17 cellular contexts compared by ENCODE assay signal in genomic region chr13:110070046-110070445, GRCh38.
DNase-seq lines count a peak whose midpoint lies in the region; ATAC-seq and TF ChIP-seq lines count a peak whose summit lies in the region.
"Had no signal": no experiment of that assay in that cellular context is flagged by ENCODE, and none has a peak within 500 bp of the region (broad histone marks: within the 10 kb centered on the region; RNA-seq: fewer than 3 reads in every experiment).

No MANE protein-coding gene starts in this region.

- no peak overlapping the region for H2AK5ac ChIP-seq in mesenchymal stem cell (ENCODE audit: low read length, severe bottlenecking)

- H4K91ac ChIP-seq in mesenchymal stem cell (ENCODE audit: low read length), result no peak overlapping the region

- no peak overlapping the region for H3K27ac Mint-ChIP-seq in GM23338
- no peak overlapping the region for H3K27ac Mint-ChIP-seq in endodermal cell
- no peak overlapping the region for H3K27ac Mint-ChIP-seq in activated naive CD4-positive, alpha-beta T cell treated with anti-CD3 and anti-CD28 coated beads, Interleukin-2, amount 10 ng/mL, durations not matched to agents 7 days and 5 days
- H3K27ac Mint-ChIP-seq: CD4-positive, alpha-beta T cell; H9 had no signal

- H3K18ac ChIP-seq in mesenchymal stem cell (ENCODE audit: low read depth in 1 of 2, low read length in 2 of 2), result no peak overlapping the region

- H3K9me3 Mint-ChIP-seq in GM23338, result no peaks in the 10 kb centered on the region
- no peaks in the 10 kb centered on the region for H3K9me3 Mint-ChIP-seq in endodermal cell
- no peaks in the 10 kb centered on the region for H3K9me3 Mint-ChIP-seq in activated naive CD4-positive, alpha-beta T cell treated with anti-CD3 and anti-CD28 coated beads, Interleukin-2, amount 10 ng/mL, durations not matched to agents 7 days and 5 days
- H3K9me3 Mint-ChIP-seq: CD4-positive, alpha-beta T cell; H9 had no signal

- in situ Hi-C loops in gastrocnemius medialis (cut with MboI; ENCODE audit: low sequenced_read_pairs in 4 of 4), result no loop called here

- 29% methylated on average over 4 of the region's 4 CpGs; no CpG with 5 or more reads in 1 of the 2 experiments for WGBS in endodermal cell (ENCODE audit: insufficient coverage in 1 of 2, insufficient read length in 1 of 2), 2 experiments
- WGBS in mesenchymal stem cell, result 57% methylated on average over 2 of the region's 4 CpGs

- H3K36me3 ChIP-seq in GM23338 (ENCODE audit: insufficient read depth) (no peaks in the 10 kb centered on the region), RWPE2 (ENCODE audit: low read depth) (no peaks in the 10 kb centered on the region), endodermal cell (ENCODE audit: control insufficient read depth, insufficient read depth, low read length) (no peaks in the 10 kb centered on the region), skeletal muscle satellite cell (ENCODE audit: insufficient read depth, low read length) (no peaks in the 10 kb centered on the region), gastrocnemius medialis (no peaks in the 10 kb centered on the region), mesenchymal stem cell (ENCODE audit: control insufficient read depth in 1 of 2, insufficient read depth in 2 of 2, low read depth in 1 of 2, low read length in 2 of 2) (no peaks in the 10 kb centered on the region)

- intact Hi-C loops in gastrocnemius medialis (cut with DNase I; ENCODE audit: low total_unique reads), result no loop called here

- H3K9ac ChIP-seq in endodermal cell (ENCODE audit: extremely low read depth, low read length, poor library complexity, severe bottlenecking) (no peak overlapping the region), skeletal muscle satellite cell (ENCODE audit: low read depth, low read length) (peak overlapping the region; percentile 20), mesenchymal stem cell (ENCODE audit: low read length) (no peak overlapping the region)

- H3K27me3 Mint-ChIP-seq in GM23338 (ENCODE audit: insufficient read depth, low read depth, poor library complexity) (no peaks in the 10 kb centered on the region), endodermal cell (ENCODE audit: insufficient read depth) (no peaks in the 10 kb centered on the region)
- H3K27me3 Mint-ChIP-seq in activated naive CD4-positive, alpha-beta T cell treated with anti-CD3 and anti-CD28 coated beads, Interleukin-2, amount 10 ng/mL, durations not matched to agents 7 days and 5 days, result no peaks in the 10 kb centered on the region

- no peak overlapping the region for H3K4me3 Mint-ChIP-seq in GM23338
- H3K4me3 Mint-ChIP-seq in endodermal cell, result no peak overlapping the region
- H3K4me3 Mint-ChIP-seq in activated naive CD4-positive, alpha-beta T cell treated with anti-CD3 and anti-CD28 coated beads, Interleukin-2, amount 10 ng/mL, durations not matched to agents 7 days and 5 days, result no peak overlapping the region
- H3K4me3 Mint-ChIP-seq: CD4-positive, alpha-beta T cell; H9 had no signal

- TF ChIP-seq POLR2A in gastrocnemius medialis (IDR thresholded peaks at IDR 0.05), result no peak

- no peak overlapping the region for H3K14ac ChIP-seq in mesenchymal stem cell (ENCODE audit: low read length in 2 of 2)

- CTCF ChIA-PET in activated naive CD4-positive, alpha-beta T cell treated with anti-CD3 and anti-CD28 coated beads, Interleukin-2, amount 10 ng/mL, durations not matched to agents 7 days and 5 days (lab: Charles Lee), result no interaction called here

- no peak overlapping the region for H3K4me3 ChIP-seq in GM23338
- H3K4me3 ChIP-seq in RWPE2 (ENCODE audit: severe bottlenecking), result no peak overlapping the region
- no peak overlapping the region for H3K4me3 ChIP-seq in endodermal cell (ENCODE audit: low read length)
- H3K4me3 ChIP-seq in skeletal muscle satellite cell (ENCODE audit: low read length), result no peak overlapping the region
- no peak overlapping the region for H3K4me3 ChIP-seq in gastrocnemius medialis
- H3K4me3 ChIP-seq in mesenchymal stem cell (ENCODE audit: insufficient read depth in 1 of 2, low read depth in 1 of 2, low read length in 2 of 2), result no peak overlapping the region

- no peak overlapping the region for H3K23ac ChIP-seq in mesenchymal stem cell (ENCODE audit: low read length in 2 of 2)

- H3K4me2 ChIP-seq in GM23338, result no peak overlapping the region
- H3K4me2 ChIP-seq in skeletal muscle satellite cell (ENCODE audit: low read length), result peak overlapping the region; percentile 57
- H3K4me2 ChIP-seq in mesenchymal stem cell (ENCODE audit: low read length, poor library complexity, severe bottlenecking), result no peak overlapping the region

- no peak overlapping the region for H2BK120ac ChIP-seq in mesenchymal stem cell (ENCODE audit: low read depth, low read length)

- no peaks in the 10 kb centered on the region for H3K36me3 Mint-ChIP-seq in GM23338 (ENCODE audit: low read depth)
- no peaks in the 10 kb centered on the region for H3K36me3 Mint-ChIP-seq in endodermal cell (ENCODE audit: low read depth)
- H3K36me3 Mint-ChIP-seq in activated naive CD4-positive, alpha-beta T cell treated with anti-CD3 and anti-CD28 coated beads, Interleukin-2, amount 10 ng/mL, durations not matched to agents 7 days and 5 days, result no peaks in the 10 kb centered on the region

- no peaks in the 10 kb centered on the region for H3K79me1 ChIP-seq in mesenchymal stem cell (replicated peaks; ENCODE audit: low read length, poor library complexity, severe bottlenecking)

- H3K27me3 ChIP-seq in GM23338 (ENCODE audit: insufficient read depth) (no peaks in the 10 kb centered on the region), RWPE2 (ENCODE audit: insufficient read depth, poor library complexity, severe bottlenecking) (no peaks in the 10 kb centered on the region), endodermal cell (ENCODE audit: control insufficient read depth, insufficient read depth, low read length, poor library complexity, severe bottlenecking) (no peaks in the 10 kb centered on the region), skeletal muscle satellite cell (ENCODE audit: control insufficient read depth, insufficient read depth, low read length) (no peaks in the 10 kb centered on the region), gastrocnemius medialis (no peaks in the 10 kb centered on the region), mesenchymal stem cell (ENCODE audit: control insufficient read depth in 1 of 2, insufficient read depth in 1 of 2, low read length in 2 of 2) (no peaks in the 10 kb centered on the region)

- no peak overlapping the region for H3K4ac ChIP-seq in mesenchymal stem cell (ENCODE audit: low read depth in 1 of 2, low read length in 2 of 2)

- H2BK5ac ChIP-seq in mesenchymal stem cell (ENCODE audit: low read depth, low read length, poor library complexity, severe bottlenecking), result no peak overlapping the region

- ATAC-seq in GM23338 (peak; percentile 50), RWPE2 (ENCODE audit: low read depth) (no peak), gastrocnemius medialis (no peak)

- H4K20me1 ChIP-seq in GM23338 (replicated peaks; ENCODE audit: insufficient read depth), result no peaks in the 10 kb centered on the region

- H3K27ac ChIP-seq in GM23338 (ENCODE audit: low read depth), result no peak overlapping the region
- peak overlapping the region; percentile 43 for H3K27ac ChIP-seq in RWPE2 (ENCODE audit: poor library complexity, severe bottlenecking)
- H3K27ac ChIP-seq in endodermal cell (ENCODE audit: low read depth, low read length), result no peak overlapping the region
- H3K27ac ChIP-seq in gastrocnemius medialis, result no peak overlapping the region
- H3K27ac ChIP-seq in mesenchymal stem cell (ENCODE audit: low read length, poor library complexity, severe bottlenecking), result no peak overlapping the region

- H4K8ac ChIP-seq in mesenchymal stem cell (ENCODE audit: low read length), result no peak overlapping the region

- no peaks in the 10 kb centered on the region for H3K9me3 ChIP-seq in RWPE2 (ENCODE audit: severe bottlenecking)
- H3K9me3 ChIP-seq in endodermal cell (ENCODE audit: control insufficient read depth, low read length), result no peaks in the 10 kb centered on the region
- H3K9me3 ChIP-seq in skeletal muscle satellite cell (replicated peaks; ENCODE audit: low read length), result no peaks in the 10 kb centered on the region
- H3K9me3 ChIP-seq in gastrocnemius medialis, result no peaks in the 10 kb centered on the region
- H3K9me3 ChIP-seq in mesenchymal stem cell (ENCODE audit: control insufficient read depth, low read length), result no peaks in the 10 kb centered on the region

- H3K79me2 ChIP-seq in GM23338 (replicated peaks; ENCODE audit: insufficient read depth), result no peaks in the 10 kb centered on the region

- H2BK12ac ChIP-seq in mesenchymal stem cell (ENCODE audit: low read length in 2 of 2), result no peak overlapping the region

- H3K9me2 ChIP-seq in GM23338 (ENCODE audit: insufficient read depth), result no peaks in the 10 kb centered on the region

- TF ChIP-seq CTCF in GM23338 (conservative IDR thresholded peaks at IDR 0.05; ENCODE audit: low read depth in 2 of 2), result no peak
- TF ChIP-seq CTCF in RWPE2 (IDR thresholded peaks at IDR 0.05; ENCODE audit: poor library complexity, severe bottlenecking), result no peak
- peak; percentile 60 for TF ChIP-seq CTCF in endodermal cell (conservative IDR thresholded peaks at IDR 0.05)
- TF ChIP-seq CTCF in gastrocnemius medialis (IDR thresholded peaks at IDR 0.05 in 4 of 5, conservative IDR thresholded peaks at IDR 0.05 in 1 of 5), result no peak

- H2AFZ ChIP-seq in GM23338, result no peak overlapping the region
- no peak overlapping the region for H2AFZ ChIP-seq in mesenchymal stem cell (ENCODE audit: low read depth, low read length)

- H3F3A ChIP-seq in GM23338 (replicated peaks; ENCODE audit: low read depth), result no peaks in the 10 kb centered on the region

- no peak overlapping the region for H2BK15ac ChIP-seq in mesenchymal stem cell (ENCODE audit: low read depth, poor library complexity, severe bottlenecking)

- H3K4me1 ChIP-seq in GM23338 (ENCODE audit: insufficient read depth) (peaks cover 5% of the 10 kb centered on the region; the same call in 1 of the 2 replicates), RWPE2 (ENCODE audit: insufficient read depth, poor library complexity, severe bottlenecking) (peaks cover 23% of the 10 kb centered on the region), endodermal cell (ENCODE audit: control insufficient read depth, insufficient read depth, low read length) (no peaks in the 10 kb centered on the region), skeletal muscle satellite cell (ENCODE audit: control insufficient read depth, insufficient read depth, low read length) (peaks cover 10% of the 10 kb centered on the region), gastrocnemius medialis (no peaks in the 10 kb centered on the region), mesenchymal stem cell (ENCODE audit: control insufficient read depth, insufficient read depth, low read depth, low read length) (peaks cover 2% of the 10 kb centered on the region)

- H3K4me1 Mint-ChIP-seq in GM23338, result peaks cover 8% of the 10 kb centered on the region; the same call in 2 of the 3 replicates
- H3K4me1 Mint-ChIP-seq in endodermal cell, result peaks cover 10% of the 10 kb centered on the region
- no peaks in the 10 kb centered on the region for H3K4me1 Mint-ChIP-seq in activated naive CD4-positive, alpha-beta T cell treated with anti-CD3 and anti-CD28 coated beads, Interleukin-2, amount 10 ng/mL, durations not matched to agents 7 days and 5 days

- DNase-seq in GM23338 (ENCODE audit: low spot score) (peak; percentile 13), RWPE2 (ENCODE audit: low spot score) (no peak), endodermal cell (no peak), gastrocnemius medialis (no peak), mesenchymal stem cell (no peak)
- no peak for DNase-seq in activated naive CD4-positive, alpha-beta T cell treated with anti-CD3 and anti-CD28 coated beads, Interleukin-2, amount 10 ng/mL, durations not matched to agents 7 days and 5 days
- DNase-seq: ACHN; CD4-positive, alpha-beta T cell; DND-41; GF-D8; H9; Karpas-422; NCI-H187 treated with DMSO at 0.1 percent for 48 hours; NCI-H2171 treated with DMSO at 0.1 percent for 48 hours; NCI-H510A; OCI-M1 had no signal
